ENCODE assay signal across 22 cellular contexts in genomic region chr12:110948041-110948440, GRCh38. TPM values are rescaled to one million over a fixed set of nuclear protein-coding genes. Genes with fewer than 3 reads are reported as not detected.
A peak's percentile ranks its signal among the peaks of the same experiment; 100 is the strongest.
DNase-seq lines count a peak whose midpoint lies in the region; ATAC-seq and TF ChIP-seq lines count a peak whose summit lies in the region.
"Had no signal": no experiment of that assay in that cellular context is flagged by ENCODE, and none has a peak within 500 bp of the region (broad histone marks: within the 10 kb centered on the region; RNA-seq: fewer than 3 reads in every experiment).

No MANE protein-coding gene starts in this region.

- DNase-seq in ELF-1 (ENCODE audit: low read depth, low spot score), result peak; percentile 68
- peak; percentile 42 for DNase-seq in islet precursor cell
- no peak for DNase-seq in Ammon's horn (ENCODE audit: low spot score)
- DNase-seq in NAMALWA (ENCODE audit: low spot score), result no peak
- DNase-seq in foreskin keratinocyte, result no peak
- DNase-seq: 8988T; ACHN; AML-193; C1 segment of cervical spinal cord; Calu3; CD4-positive, alpha-beta memory T cell; COR-L47; DMS53; DMS79 treated with DMSO at 0.1 percent for 48 hours had no signal

- TF ChIP-seq CTCF in foreskin keratinocyte (conservative IDR thresholded peaks at IDR 0.05), result no peak

- peaks cover 7% of the 10 kb centered on the region for H3K27me3 ChIP-seq in foreskin keratinocyte

- 55 to 74% (median 71%) methylated on average over 2 of the region's 2 CpGs for WGBS in adipose tissue, 3 donors

- peak overlapping the region; percentile 38 for H3K27ac ChIP-seq in adipose tissue (ENCODE audit: low read depth, low read length)
- H3K27ac ChIP-seq in foreskin keratinocyte, result no peak overlapping the region
- H3K27ac ChIP-seq: A549 had no signal

- H3K4me1 ChIP-seq in foreskin keratinocyte, result no peaks in the 10 kb centered on the region
- H3K4me1 ChIP-seq: A549 had no signal

- no peak for ATAC-seq in foreskin keratinocyte
- ATAC-seq: A549, GM23338, HCT116 had no signal

RNA-seq across cellular contexts. Expression of gene MYL2, which starts 27.7 kb away (rescaled TPM):
- polyA plus RNA-seq in adipose tissue (10 to 100 TPM in 2 of 3 donors, 1 to 10 TPM in 1; 1.5 to 20.0 (median 10.7) TPM), foreskin keratinocyte (0.17 and 0.30 TPM in 2 replicates)
- not detected in 2 replicates for total RNA-seq in foreskin keratinocyte
- total RNA-seq: Calu3; CD4-positive, alpha-beta memory T cell; Daoy; GM23338; H4; H9 had no signal
- polyA plus RNA-seq: BJ; CD4-positive, alpha-beta memory T cell; GM23338 had no signal

Comparison
In these comparisons a context has a peak if more than half of its experiments do, and no peak if none do; other contexts are left out.
1. DNase-seq: peak in ELF-1 (single experiment) and islet precursor cell (single experiment); none in Ammon's horn (single experiment), NAMALWA (single experiment) and foreskin keratinocyte (0 of 2).